ENCODE assay signal across 1 cellular context in the genomic region with DNA sequence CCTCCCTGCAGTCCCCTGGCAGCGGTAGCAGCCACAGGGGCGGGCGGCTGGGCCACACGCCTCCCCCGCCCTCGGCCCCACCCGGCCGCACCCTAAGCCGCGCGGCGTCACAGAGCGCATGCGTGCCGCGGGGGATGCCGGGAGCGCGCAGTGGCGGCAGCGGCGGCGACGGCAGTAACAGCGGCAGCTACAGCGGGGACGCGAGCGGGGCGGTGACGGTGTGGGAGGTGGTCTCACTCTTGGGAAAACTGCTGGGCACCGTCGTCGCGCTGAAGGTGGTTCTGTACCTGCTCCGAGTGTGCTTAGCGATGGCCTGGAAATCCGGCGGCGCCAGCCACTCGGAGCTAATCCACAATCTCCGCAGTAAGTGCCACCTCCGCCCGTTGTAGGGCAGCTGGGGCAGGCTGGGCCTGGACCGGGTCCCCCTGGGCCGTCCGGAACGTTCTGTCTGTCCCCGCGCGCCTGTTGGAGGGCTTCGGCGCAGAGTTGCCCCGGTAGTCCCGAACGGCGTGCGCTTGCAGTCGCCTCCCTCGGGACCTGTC.
TF ChIP-seq lines count a peak whose summit lies in the region.

Gene PCMT1 (plus strand): TSS at position 148 of the 542 bp plus-strand sequence. CDS start 161 bp downstream, at position 309.

TF ChIP-seq in HEK293, 187 proteins besides CTCF, POLR2A, EP300 and RAD21 (continued from another document and continues in another):
- TF ChIP-seq, protein P1, sequence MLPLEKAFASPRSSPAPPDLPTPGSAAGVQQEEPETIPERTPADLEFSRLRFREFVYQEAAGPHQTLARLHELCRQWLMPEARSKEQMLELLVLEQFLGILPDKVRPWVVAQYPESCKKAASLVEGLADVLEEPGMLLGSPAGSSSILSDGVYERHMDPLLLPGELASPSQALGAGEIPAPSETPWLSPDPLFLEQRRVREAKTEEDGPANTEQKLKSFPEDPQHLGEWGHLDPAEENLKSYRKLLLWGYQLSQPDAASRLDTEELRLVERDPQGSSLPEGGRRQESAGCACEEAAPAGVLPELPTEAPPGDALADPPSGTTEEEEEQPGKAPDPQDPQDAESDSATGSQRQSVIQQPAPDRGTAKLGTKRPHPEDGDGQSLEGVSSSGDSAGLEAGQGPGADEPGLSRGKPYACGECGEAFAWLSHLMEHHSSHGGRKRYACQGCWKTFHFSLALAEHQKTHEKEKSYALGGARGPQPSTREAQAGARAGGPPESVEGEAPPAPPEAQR (tag by site-specific recombination; IDR thresholded peaks at IDR 0.05) = no peak
- no peak for TF ChIP-seq ZNF529 (tag by site-specific recombination; IDR thresholded peaks at IDR 0.05; ENCODE audit: insufficient replicate concordance)
- no peak for TF ChIP-seq ZSCAN30 (tag by site-specific recombination; IDR thresholded peaks at IDR 0.05)
- no peak for TF ChIP-seq ZNF398 (tag by site-specific recombination; IDR thresholded peaks at IDR 0.05)
- TF ChIP-seq ZNF548 (tag by site-specific recombination; IDR thresholded peaks at IDR 0.05) = no peak
- TF ChIP-seq ZNF155 (tag by site-specific recombination; IDR thresholded peaks at IDR 0.05) = no peak
- no peak for TF ChIP-seq ZNF174 (tag by site-specific recombination; IDR thresholded peaks at IDR 0.05)
- TF ChIP-seq ZNF416 (tag by site-specific recombination; IDR thresholded peaks at IDR 0.05) = no peak
- TF ChIP-seq FEZF1 (tag by site-specific recombination; IDR thresholded peaks at IDR 0.05) = no peak
- TF ChIP-seq GFI1B (tag by site-specific recombination; IDR thresholded peaks at IDR 0.05) = 0 out of 2 replicates have a peak, but pooled peaks have one; percentile 5
- TF ChIP-seq, protein P2, sequence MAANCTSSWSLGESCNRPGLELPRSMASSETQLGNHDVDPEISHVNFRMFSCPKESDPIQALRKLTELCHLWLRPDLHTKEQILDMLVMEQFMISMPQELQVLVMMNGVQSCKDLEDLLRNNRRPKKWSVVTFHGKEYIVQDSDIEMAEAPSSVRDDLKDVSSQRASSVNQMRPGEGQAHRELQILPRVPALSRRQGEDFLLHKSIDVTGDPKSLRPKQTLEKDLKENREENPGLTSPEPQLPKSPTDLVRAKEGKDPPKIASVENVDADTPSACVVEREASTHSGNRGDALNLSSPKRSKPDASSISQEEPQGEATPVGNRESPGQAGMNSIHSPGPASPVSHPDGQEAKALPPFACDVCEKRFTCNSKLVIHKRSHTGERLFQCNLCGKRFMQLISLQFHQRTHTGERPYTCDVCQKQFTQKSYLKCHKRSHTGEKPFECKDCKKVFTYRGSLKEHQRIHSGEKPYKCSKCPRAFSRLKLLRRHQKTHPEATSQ (tag by site-specific recombination; IDR thresholded peaks at IDR 0.05) = peak; percentile 48; the same call in 1 of the 2 replicates
- peak; percentile 93 for TF ChIP-seq OSR2 (tag by site-specific recombination; IDR thresholded peaks at IDR 0.05)
- TF ChIP-seq REPIN1 (tag by site-specific recombination; IDR thresholded peaks at IDR 0.05; ENCODE audit: low read depth) = no peak; the same call in 1 of the 2 replicates
- TF ChIP-seq ZNF747 (tag by site-specific recombination; IDR thresholded peaks at IDR 0.05) = no peak
- no peak for TF ChIP-seq ZNF561 (tag by site-specific recombination; IDR thresholded peaks at IDR 0.05; ENCODE audit: borderline replicate concordance)
- TF ChIP-seq ZNF639 (tag by site-specific recombination; IDR thresholded peaks at IDR 0.05) = peak; percentile 27; the same call in 1 of the 2 replicates
- TF ChIP-seq ZNF560 (tag by site-specific recombination; IDR thresholded peaks at IDR 0.05; ENCODE audit: borderline replicate concordance) = no peak
- no peak for TF ChIP-seq ZNF19 (tag by site-specific recombination; IDR thresholded peaks at IDR 0.05; ENCODE audit: low read depth)
- no peak for TF ChIP-seq SALL2 (tag by site-specific recombination; IDR thresholded peaks at IDR 0.05; ENCODE audit: borderline replicate concordance)
- peak; percentile 65 for TF ChIP-seq ZNF24 (tag by site-specific recombination; IDR thresholded peaks at IDR 0.05)
- no peak for TF ChIP-seq ZNF544 (tag by site-specific recombination; IDR thresholded peaks at IDR 0.05)
- TF ChIP-seq, protein P3, sequence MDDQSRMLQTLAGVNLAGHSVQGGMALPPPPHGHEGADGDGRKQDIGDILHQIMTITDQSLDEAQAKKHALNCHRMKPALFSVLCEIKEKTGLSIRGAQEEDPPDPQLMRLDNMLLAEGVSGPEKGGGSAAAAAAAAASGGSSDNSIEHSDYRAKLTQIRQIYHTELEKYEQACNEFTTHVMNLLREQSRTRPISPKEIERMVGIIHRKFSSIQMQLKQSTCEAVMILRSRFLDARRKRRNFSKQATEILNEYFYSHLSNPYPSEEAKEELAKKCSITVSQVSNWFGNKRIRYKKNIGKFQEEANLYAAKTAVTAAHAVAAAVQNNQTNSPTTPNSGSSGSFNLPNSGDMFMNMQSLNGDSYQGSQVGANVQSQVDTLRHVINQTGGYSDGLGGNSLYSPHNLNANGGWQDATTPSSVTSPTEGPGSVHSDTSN (CRISPR knock-in tag; IDR thresholded peaks at IDR 0.05) = 0 out of 2 replicates have a peak, but pooled peaks have one; percentile 34
- TF ChIP-seq MYNN (tag by site-specific recombination; IDR thresholded peaks at IDR 0.05; ENCODE audit: borderline replicate concordance) = peak; percentile 49; the same call in 1 of the 2 replicates
- peak; percentile 97 for TF ChIP-seq ZBTB26 (tag by site-specific recombination; optimal IDR thresholded peaks at IDR 0.05)
- TF ChIP-seq, protein P4, sequence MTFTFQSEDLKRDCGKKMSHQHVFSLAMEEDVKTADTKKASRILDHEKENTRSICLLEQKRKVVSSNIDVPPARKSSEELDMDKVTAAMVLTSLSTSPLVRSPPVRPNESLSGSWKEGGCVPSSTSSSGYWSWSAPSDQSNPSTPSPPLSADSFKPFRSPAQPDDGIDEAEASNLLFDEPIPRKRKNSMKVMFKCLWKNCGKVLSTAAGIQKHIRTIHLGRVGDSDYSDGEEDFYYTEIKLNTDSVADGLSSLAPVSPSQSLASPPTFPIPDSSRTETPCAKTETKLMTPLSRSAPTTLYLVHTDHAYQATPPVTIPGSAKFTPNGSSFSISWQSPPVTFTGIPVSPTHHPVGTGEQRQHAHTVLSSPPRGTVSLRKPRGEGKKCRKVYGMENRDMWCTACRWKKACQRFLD (tag by site-specific recombination; IDR thresholded peaks at IDR 0.05) = no peak
- no peak for TF ChIP-seq ZNF211 (tag by site-specific recombination; IDR thresholded peaks at IDR 0.05; ENCODE audit: low read depth)
- no peak for TF ChIP-seq ZNF549 (tag by site-specific recombination; IDR thresholded peaks at IDR 0.05)
- peak; percentile 10; the same call in 1 of the 2 replicates for TF ChIP-seq ZNF580 (tag by site-specific recombination; IDR thresholded peaks at IDR 0.05)
- TF ChIP-seq ZNF223 (tag by site-specific recombination; IDR thresholded peaks at IDR 0.05) = no peak
- TF ChIP-seq RBAK (tag by site-specific recombination; IDR thresholded peaks at IDR 0.05) = no peak
- TF ChIP-seq, protein P5, sequence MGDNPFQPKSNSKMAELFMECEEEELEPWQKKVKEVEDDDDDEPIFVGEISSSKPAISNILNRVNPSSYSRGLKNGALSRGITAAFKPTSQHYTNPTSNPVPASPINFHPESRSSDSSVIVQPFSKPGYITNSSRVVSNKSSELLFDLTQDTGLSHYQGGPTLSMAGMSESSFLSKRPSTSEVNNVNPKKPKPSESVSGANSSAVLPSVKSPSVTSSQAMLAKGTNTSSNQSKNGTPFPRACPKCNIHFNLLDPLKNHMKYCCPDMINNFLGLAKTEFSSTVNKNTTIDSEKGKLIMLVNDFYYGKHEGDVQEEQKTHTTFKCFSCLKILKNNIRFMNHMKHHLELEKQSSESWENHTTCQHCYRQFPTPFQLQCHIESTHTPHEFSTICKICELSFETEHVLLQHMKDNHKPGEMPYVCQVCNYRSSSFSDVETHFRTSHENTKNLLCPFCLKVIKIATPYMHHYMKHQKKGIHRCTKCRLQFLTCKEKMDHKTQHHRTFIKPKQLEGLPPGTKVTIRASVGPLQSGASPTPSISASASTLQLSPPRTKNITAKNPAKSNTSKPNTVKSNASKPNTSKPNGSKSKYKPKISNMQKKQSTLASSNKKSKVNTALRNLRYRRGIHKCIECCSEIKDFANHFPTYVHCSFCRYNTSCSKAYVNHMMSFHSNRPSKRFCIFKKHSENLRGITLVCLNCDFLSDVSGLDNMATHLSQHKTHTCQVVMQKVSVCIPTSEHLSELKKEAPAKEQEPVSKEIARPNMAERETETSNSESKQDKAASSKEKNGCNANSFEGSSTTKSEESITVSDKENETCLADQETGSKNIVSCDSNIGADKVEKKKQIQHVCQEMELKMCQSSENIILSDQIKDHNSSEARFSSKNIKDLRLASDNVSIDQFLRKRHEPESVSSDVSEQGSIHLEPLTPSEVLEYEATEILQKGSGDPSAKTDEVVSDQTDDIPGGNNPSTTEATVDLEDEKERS (tag by site-specific recombination; IDR thresholded peaks at IDR 0.05) = 0 out of 2 replicates have a peak, but pooled peaks have one; percentile 46
- TF ChIP-seq ZNF707 (tag by site-specific recombination; IDR thresholded peaks at IDR 0.05) = no peak
- TF ChIP-seq ZNF112 (tag by site-specific recombination; IDR thresholded peaks at IDR 0.05) = no peak
- TF ChIP-seq ZNF621 (tag by site-specific recombination; IDR thresholded peaks at IDR 0.05) = no peak
- TF ChIP-seq ZNF792 (tag by site-specific recombination; IDR thresholded peaks at IDR 0.05) = peak; percentile 68
- no peak for TF ChIP-seq TRIM28 (IDR thresholded peaks at IDR 0.05; ENCODE audit: borderline replicate concordance, low read length)
- no peak; the same call in 1 of the 2 replicates for TF ChIP-seq ZNF138 (tag by site-specific recombination; IDR thresholded peaks at IDR 0.05; ENCODE audit: borderline replicate concordance)
- TF ChIP-seq ZNF184 (tag by site-specific recombination; IDR thresholded peaks at IDR 0.05) = no peak
- no peak for TF ChIP-seq ZNF133 (tag by site-specific recombination; IDR thresholded peaks at IDR 0.05)
- no peak for TF ChIP-seq ZNF350 (tag by site-specific recombination; IDR thresholded peaks at IDR 0.05)
- TF ChIP-seq ZNF785 (tag by site-specific recombination; IDR thresholded peaks at IDR 0.05) = 0 out of 2 replicates have a peak, but pooled peaks have one; percentile 29
- TF ChIP-seq ZNF488 (tag by site-specific recombination; IDR thresholded peaks at IDR 0.05) = no peak
- no peak; the same call in 1 of the 2 replicates for TF ChIP-seq ZBTB48 (tag by site-specific recombination; IDR thresholded peaks at IDR 0.05)
- TF ChIP-seq ZNF140 (tag by site-specific recombination; IDR thresholded peaks at IDR 0.05) = no peak
- TF ChIP-seq SP7 (tag by site-specific recombination; IDR thresholded peaks at IDR 0.05) = peak; percentile 84
- TF ChIP-seq ZNF658 (tag by site-specific recombination; IDR thresholded peaks at IDR 0.05) = no peak
- TF ChIP-seq ZNF600 (tag by site-specific recombination; IDR thresholded peaks at IDR 0.05) = peak; percentile 97
- TF ChIP-seq KLF7 (tag by site-specific recombination; IDR thresholded peaks at IDR 0.05; ENCODE audit: borderline replicate concordance) = no peak
- no peak for TF ChIP-seq PRDM6 (tag by site-specific recombination; IDR thresholded peaks at IDR 0.05)
